ENCODE assay signal across 13 cellular contexts in the genomic region with DNA sequence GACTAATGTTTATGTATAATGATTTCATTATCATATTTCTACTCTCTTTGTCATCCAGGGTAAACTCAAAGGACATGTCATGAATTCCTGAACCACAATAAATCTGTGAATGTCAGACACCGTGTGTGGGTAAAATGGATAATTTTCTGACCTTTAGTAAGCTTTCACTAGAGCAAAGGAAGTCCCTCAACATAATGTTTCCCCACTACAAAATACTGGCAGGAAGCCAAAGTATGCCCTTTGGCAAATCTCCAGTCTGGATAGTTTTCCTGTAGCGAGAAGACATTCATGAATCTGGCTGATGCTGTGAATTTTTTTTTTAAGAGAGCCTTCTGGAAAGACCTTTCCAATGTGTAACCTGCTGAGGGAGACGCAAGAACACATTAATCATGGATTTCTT.
DNase-seq lines count a peak whose midpoint lies in the region; ATAC-seq, FAIRE-seq and TF ChIP-seq lines count a peak whose summit lies in the region.
"Had no signal": no experiment of that assay in that cellular context is flagged by ENCODE, and none has a peak within 500 bp of the region (broad histone marks: within the 10 kb centered on the region; RNA-seq: fewer than 3 reads in every experiment).

No MANE protein-coding gene starts in this region.

- intact Hi-C loops in Calu3 (cut with micrococcal nuclease; ENCODE audit: unreplicated experiment): loop anchor here (5.0 kb wide), 2 partner anchors 300 to 420 kb away; no protein-coding TSS in a partner anchor
- intact Hi-C loops in activated naive CD4-positive, alpha-beta T cell treated with anti-CD3 and anti-CD28 coated beads for 36 hours (cut with micrococcal nuclease): no loop called here

- H3K27ac Mint-ChIP-seq in Calu3 (ENCODE audit: unreplicated experiment) (no peak overlapping the region), astrocyte (ENCODE audit: unreplicated experiment) (no peak overlapping the region)
- H3K27ac Mint-ChIP-seq in activated naive CD4-positive, alpha-beta T cell treated with anti-CD3 and anti-CD28 coated beads for 36 hours: no peak overlapping the region
- H3K27ac Mint-ChIP-seq: activated T-cell treated with anti-CD3 and anti-CD28 coated beads, Interleukin-2, amount 50 U/mL, for 24 hours; CD8-positive, alpha-beta T cell had no signal

- no peaks in the 10 kb centered on the region for H3K79me2 ChIP-seq in astrocyte (ENCODE audit: insufficient read depth, low read length)

- CTCF ChIA-PET in Calu3 (lab: Charles Lee): no interaction called here
- CTCF ChIA-PET in activated naive CD4-positive, alpha-beta T cell treated with anti-CD3 and anti-CD28 coated beads for 36 hours (lab: Charles Lee): no interaction called here

- H2AFZ ChIP-seq in astrocyte (ENCODE audit: low read depth, low read length): no peak overlapping the region

- H3K27me3 ChIP-seq in astrocyte (ENCODE audit: insufficient read depth, low read length) (no peaks in the 10 kb centered on the region), lung (ENCODE audit: control insufficient read depth, insufficient read depth) (no peaks in the 10 kb centered on the region)
- H3K27me3 ChIP-seq: left lung, stomach had no signal

- H3K4me3 Mint-ChIP-seq in Calu3 (ENCODE audit: low read depth, unreplicated experiment) (no peak overlapping the region), astrocyte (ENCODE audit: unreplicated experiment) (no peak overlapping the region)
- no peak overlapping the region for H3K4me3 Mint-ChIP-seq in activated naive CD4-positive, alpha-beta T cell treated with anti-CD3 and anti-CD28 coated beads for 36 hours
- H3K4me3 Mint-ChIP-seq: activated T-cell treated with anti-CD3 and anti-CD28 coated beads, Interleukin-2, amount 50 U/mL, for 24 hours; CD8-positive, alpha-beta T cell had no signal

- H3K36me3 Mint-ChIP-seq in Calu3 (ENCODE audit: insufficient read depth, unreplicated experiment) (no peaks in the 10 kb centered on the region), astrocyte (ENCODE audit: low read depth, unreplicated experiment) (no peaks in the 10 kb centered on the region)
- H3K36me3 Mint-ChIP-seq in activated naive CD4-positive, alpha-beta T cell treated with anti-CD3 and anti-CD28 coated beads for 36 hours (ENCODE audit: low read depth): no peaks in the 10 kb centered on the region
- H3K36me3 Mint-ChIP-seq: CD8-positive, alpha-beta T cell had no signal

- FAIRE-seq in astrocyte (lab: Jason Lieb, UNC): no peak

- no TSS peak for BruUV-seq in Calu3 (replicated peaks; lab: Mats Ljungman, UMichigan)

- H3K4me1 Mint-ChIP-seq in Calu3 (ENCODE audit: low read depth, unreplicated experiment): no peaks in the 10 kb centered on the region
- peaks cover 13% of the 10 kb centered on the region for H3K4me1 Mint-ChIP-seq in astrocyte (ENCODE audit: low read depth, unreplicated experiment)
- H3K4me1 Mint-ChIP-seq in activated naive CD4-positive, alpha-beta T cell treated with anti-CD3 and anti-CD28 coated beads for 36 hours (ENCODE audit: low read depth): no peaks in the 10 kb centered on the region

- DNase-seq in Calu3 (peak; percentile 58), NCI-H1105 treated with DMSO at 0.1 percent for 48 hours (lab: John Stamatoyannopoulos, UW) (peak; percentile 87), astrocyte (ENCODE audit: low read depth) (peak; percentile 42), lung (ENCODE audit: low spot score) (peak; percentile 35), middle frontal gyrus (ENCODE audit: extremely low spot score, low spot score) (no peak), SIG-M5 treated with dmso at 0.1 percent for 504 hours (lab: John Stamatoyannopoulos, UW; ENCODE audit: unreplicated experiment) (no peak)
- DNase-seq in activated naive CD4-positive, alpha-beta T cell treated with anti-CD3 and anti-CD28 coated beads for 36 hours: no peak
- DNase-seq: activated T-cell treated with anti-CD3 and anti-CD28 coated beads, Interleukin-2, amount 50 U/mL, for 24 hours; CD8-positive, alpha-beta T cell; left lung; stimulated activated CD4-positive, alpha-beta T cell treated with anti-CD3 and anti-CD28 coated beads, Interleukin-12 subunit alpha, Interleukin-12 subunit beta, amount 100 ng/mL, for 4 hours; stomach had no signal

- no peak overlapping the region for H3K4me3 ChIP-seq in astrocyte (ENCODE audit: insufficient read depth, low read depth, low read length)
- H3K4me3 ChIP-seq in lung: no peak overlapping the region
- H3K4me3 ChIP-seq: left lung, stomach had no signal

- WGBS in lung, 2 donors: 31 to 36% methylated on average over 3 of the region's 3 CpGs

- ATAC-seq in lung (ENCODE audit: insufficient read depth, low FRiP score): no peak
- ATAC-seq in HG03097 (IDR thresholded peaks at IDR 0.05; ENCODE audit: low FRiP score, unreplicated experiment): no peak
- ATAC-seq: CD8-positive, alpha-beta T cell; left lung had no signal

- H3K4me2 ChIP-seq in astrocyte (ENCODE audit: low read length): peak overlapping the region; percentile 1

- H3K27ac ChIP-seq in astrocyte (ENCODE audit: low read depth, low read length) (no peak overlapping the region), lung (ENCODE audit: low read depth in 1 of 2, low read length in 1 of 2) (no peak overlapping the region)
- H3K27ac ChIP-seq: left lung had no signal

- no peaks in the 10 kb centered on the region for H3K27me3 Mint-ChIP-seq in Calu3 (ENCODE audit: unreplicated experiment)
- no peaks in the 10 kb centered on the region for H3K27me3 Mint-ChIP-seq in astrocyte (ENCODE audit: low read depth, unreplicated experiment)
- H3K27me3 Mint-ChIP-seq in activated naive CD4-positive, alpha-beta T cell treated with anti-CD3 and anti-CD28 coated beads for 36 hours (ENCODE audit: low read depth): peaks cover 3% of the 10 kb centered on the region
- H3K27me3 Mint-ChIP-seq: activated T-cell treated with anti-CD3 and anti-CD28 coated beads, Interleukin-2, amount 50 U/mL, for 24 hours had no signal

- H3K9me3 ChIP-seq in astrocyte (ENCODE audit: insufficient read depth, low read depth, low read length) (no peaks in the 10 kb centered on the region), lung (ENCODE audit: control insufficient read depth in 2 of 2, insufficient read depth in 1 of 2, low read length in 1 of 2) (no peaks in the 10 kb centered on the region)
- H3K9me3 ChIP-seq: left lung, stomach had no signal

- H3K4me1 ChIP-seq in astrocyte (ENCODE audit: insufficient read depth, low read length): peaks cover 8% of the 10 kb centered on the region
- no peaks in the 10 kb centered on the region for H3K4me1 ChIP-seq in lung (ENCODE audit: control insufficient read depth in 2 of 2, insufficient read depth in 2 of 2, low read length in 2 of 2)

- H4K20me1 ChIP-seq in astrocyte (ENCODE audit: insufficient read depth, low read length): no peaks in the 10 kb centered on the region

- H3K36me3 ChIP-seq in astrocyte (ENCODE audit: insufficient read depth, low read length): no peaks in the 10 kb centered on the region
- no peaks in the 10 kb centered on the region for H3K36me3 ChIP-seq in lung (ENCODE audit: control insufficient read depth in 2 of 2, insufficient read depth in 2 of 2, low read length in 2 of 2)
- H3K36me3 ChIP-seq: left lung, stomach had no signal

- H3K9me3 Mint-ChIP-seq in Calu3 (ENCODE audit: low read depth, unreplicated experiment): no peaks in the 10 kb centered on the region
- no peaks in the 10 kb centered on the region for H3K9me3 Mint-ChIP-seq in astrocyte (ENCODE audit: unreplicated experiment)
- no peaks in the 10 kb centered on the region for H3K9me3 Mint-ChIP-seq in activated naive CD4-positive, alpha-beta T cell treated with anti-CD3 and anti-CD28 coated beads for 36 hours
- H3K9me3 Mint-ChIP-seq: activated T-cell treated with anti-CD3 and anti-CD28 coated beads, Interleukin-2, amount 50 U/mL, for 24 hours; CD8-positive, alpha-beta T cell had no signal

- TF ChIP-seq CTCF in Calu3 (IDR thresholded peaks at IDR 0.05; ENCODE audit: unreplicated experiment) (no peak), astrocyte (IDR thresholded peaks at IDR 0.05; ENCODE audit: insufficient read depth, low read depth, low read length) (no peak), lung (IDR thresholded peaks at IDR 0.05; ENCODE audit: control extremely low read depth, extremely low read depth) (no peak)

- no peak overlapping the region for H3K9ac ChIP-seq in astrocyte (ENCODE audit: low read length)

Comparison
In these comparisons a context has a peak if more than half of its experiments do, and no peak if none do; other contexts are left out.
1. DNase-seq: peak in Calu3 (single experiment), NCI-H1105 treated with DMSO at 0.1 percent for 48 hours (single experiment), astrocyte (single experiment) and lung (single experiment); none in middle frontal gyrus (single experiment), SIG-M5 treated with dmso at 0.1 percent for 504 hours (single experiment) and activated naive CD4-positive, alpha-beta T cell treated with anti-CD3 and anti-CD28 coated beads for 36 hours (single experiment).